ENCODE assay signal across 9 cellular contexts in the genomic region with DNA sequence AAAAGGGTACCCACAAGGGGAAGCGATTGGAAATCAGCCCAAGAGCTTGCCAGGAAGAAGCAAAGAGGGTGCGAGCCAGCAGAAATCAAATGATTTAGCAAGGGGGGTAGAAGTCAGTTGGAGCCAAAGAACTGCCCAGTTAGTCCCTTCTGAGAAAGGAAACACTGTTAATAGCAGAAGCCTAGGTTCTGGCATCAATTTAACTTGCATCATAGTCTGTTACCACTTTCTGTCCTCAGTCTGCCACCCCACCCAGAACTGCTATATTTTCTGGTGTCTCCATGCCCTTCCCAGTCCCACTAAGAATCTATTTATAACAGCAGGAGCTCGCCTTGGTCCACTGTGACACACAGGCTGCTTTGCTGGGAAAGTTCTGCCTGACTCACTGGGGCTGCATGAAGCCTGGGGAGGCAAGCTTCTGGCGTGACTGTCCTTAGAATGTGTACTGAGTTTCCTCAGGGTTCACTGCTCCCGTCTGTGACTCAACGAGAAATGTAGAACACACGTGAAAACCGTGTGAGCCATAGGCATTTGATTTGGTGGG.
DNase-seq lines count a peak whose midpoint lies in the region; ATAC-seq and TF ChIP-seq lines count a peak whose summit lies in the region.
"Had no signal": no experiment of that assay in that cellular context is flagged by ENCODE, and none has a peak within 500 bp of the region (broad histone marks: within the 10 kb centered on the region; RNA-seq: fewer than 3 reads in every experiment).

No MANE protein-coding gene starts in this region.

- DNase-seq in GM03348 (ENCODE audit: low spot score) (peak; percentile 86), astrocyte of the hippocampus (ENCODE audit: low read depth, low spot score) (peak; percentile 92), hepatic stellate cell (ENCODE audit: low spot score) (peak; percentile 80), smooth muscle cell (lab: John Stamatoyannopoulos, UW; ENCODE audit: unreplicated experiment) (peak; percentile 41), BE2C (no peak)
- no peak for DNase-seq in activated effector memory CD4-positive, alpha-beta T cell treated with Interleukin-2 at 50 U/mL for 16 hours
- no peak for DNase-seq in activated CD4-positive, alpha-beta T cell treated with anti-CD3 and anti-CD28 coated beads for 36 hours
- DNase-seq in activated naive CD8-positive, alpha-beta T cell treated with anti-CD3 and anti-CD28 coated beads, Interleukin-2, amount 50 U/mL, for 24 hours = no peak

- H3K9ac ChIP-seq in smooth muscle cell (ENCODE audit: low read depth) = peak overlapping the region; percentile 51

- 22% methylated on average over 8 of the region's 8 CpGs for WGBS in smooth muscle cell (ENCODE audit: low lambda C conversion rate)

- H3K27me3 ChIP-seq in smooth muscle cell (ENCODE audit: low read depth) = peaks cover 6% of the 10 kb centered on the region
- H3K27me3 ChIP-seq in BE2C = no peaks in the 10 kb centered on the region

- peaks cover 8% of the 10 kb centered on the region for H3K27me3 Mint-ChIP-seq in activated CD4-positive, alpha-beta T cell treated with anti-CD3 and anti-CD28 coated beads for 36 hours
- peaks cover 14% of the 10 kb centered on the region for H3K27me3 Mint-ChIP-seq in activated naive CD8-positive, alpha-beta T cell treated with anti-CD3 and anti-CD28 coated beads, Interleukin-2, amount 50 U/mL, for 24 hours

- H3K4me1 ChIP-seq in smooth muscle cell (ENCODE audit: low read depth) (peaks cover 4% of the 10 kb centered on the region), BE2C (no peaks in the 10 kb centered on the region)

- peak overlapping the region; percentile 89 for H3K27ac ChIP-seq in smooth muscle cell (ENCODE audit: low read depth)

- H3K4me1 Mint-ChIP-seq in activated CD4-positive, alpha-beta T cell treated with anti-CD3 and anti-CD28 coated beads for 36 hours = no peaks in the 10 kb centered on the region
- no peaks in the 10 kb centered on the region for H3K4me1 Mint-ChIP-seq in activated naive CD8-positive, alpha-beta T cell treated with anti-CD3 and anti-CD28 coated beads, Interleukin-2, amount 50 U/mL, for 24 hours

- peak overlapping the region; percentile 39 for H3K4me2 ChIP-seq in smooth muscle cell

- H3K27ac Mint-ChIP-seq in activated CD4-positive, alpha-beta T cell treated with anti-CD3 and anti-CD28 coated beads for 36 hours = no peak overlapping the region
- H3K27ac Mint-ChIP-seq in activated naive CD8-positive, alpha-beta T cell treated with anti-CD3 and anti-CD28 coated beads, Interleukin-2, amount 50 U/mL, for 24 hours = no peak overlapping the region
- H3K27ac Mint-ChIP-seq: T-helper 1 cell treated with Interleukin-12 subunit alpha and Interleukin-12 subunit beta and Interleukin-4 antibody, amounts not matched to agents 30 μg/mL and 1 μg/mL, for 36 hours had no signal

- peak overlapping the region; percentile 37 for H2AFZ ChIP-seq in smooth muscle cell (ENCODE audit: low read depth)

- H3F3A ChIP-seq in smooth muscle cell (ENCODE audit: low read depth) = no peaks in the 10 kb centered on the region

- H3K9me3 Mint-ChIP-seq in activated CD4-positive, alpha-beta T cell treated with anti-CD3 and anti-CD28 coated beads for 36 hours (ENCODE audit: low read depth) = no peaks in the 10 kb centered on the region
- no peaks in the 10 kb centered on the region for H3K9me3 Mint-ChIP-seq in activated naive CD8-positive, alpha-beta T cell treated with anti-CD3 and anti-CD28 coated beads, Interleukin-2, amount 50 U/mL, for 24 hours
- H3K9me3 Mint-ChIP-seq: T-helper 1 cell treated with Interleukin-12 subunit alpha and Interleukin-12 subunit beta and Interleukin-4 antibody, amounts not matched to agents 30 μg/mL and 1 μg/mL, for 36 hours had no signal

- H3K4me3 ChIP-seq in smooth muscle cell (no peak overlapping the region), BE2C (ENCODE audit: low read depth, low read length) (no peak overlapping the region)

- H3K36me3 Mint-ChIP-seq in activated CD4-positive, alpha-beta T cell treated with anti-CD3 and anti-CD28 coated beads for 36 hours (ENCODE audit: low read depth) = no peaks in the 10 kb centered on the region
- no peaks in the 10 kb centered on the region for H3K36me3 Mint-ChIP-seq in activated naive CD8-positive, alpha-beta T cell treated with anti-CD3 and anti-CD28 coated beads, Interleukin-2, amount 50 U/mL, for 24 hours (ENCODE audit: low read depth)

- intact Hi-C loops in activated CD4-positive, alpha-beta T cell treated with anti-CD3 and anti-CD28 coated beads for 36 hours (cut with DNase I, micrococcal nuclease) = no loop called here

- CTCF ChIA-PET in activated CD4-positive, alpha-beta T cell treated with anti-CD3 and anti-CD28 coated beads for 36 hours (lab: Charles Lee) = no interaction called here

- ATAC-seq in activated CD4-positive, alpha-beta T cell treated with anti-CD3 and anti-CD28 coated beads for 36 hours = no peak
- ATAC-seq in activated naive CD8-positive, alpha-beta T cell treated with anti-CD3 and anti-CD28 coated beads, Interleukin-2, amount 50 U/mL, for 24 hours = no peak

- no peak for TF ChIP-seq CTCF in smooth muscle cell (IDR thresholded peaks at IDR 0.05; ENCODE audit: borderline replicate concordance, insufficient read depth, poor library complexity, severe bottlenecking)
- TF ChIP-seq CTCF in BE2C (IDR thresholded peaks at IDR 0.05; ENCODE audit: low read depth, low read length) = no peak

- H3K36me3 ChIP-seq in smooth muscle cell (ENCODE audit: low read depth) = no peaks in the 10 kb centered on the region
- no peaks in the 10 kb centered on the region for H3K36me3 ChIP-seq in BE2C

- no peaks in the 10 kb centered on the region for H4K20me1 ChIP-seq in smooth muscle cell (ENCODE audit: low read depth)

- H3K79me2 ChIP-seq in smooth muscle cell (ENCODE audit: low read depth) = no peaks in the 10 kb centered on the region

- H3K9me3 ChIP-seq in smooth muscle cell (replicated peaks; ENCODE audit: low read depth) (no peaks in the 10 kb centered on the region), BE2C (no peaks in the 10 kb centered on the region)

- POLR2A ChIA-PET in activated CD4-positive, alpha-beta T cell treated with anti-CD3 and anti-CD28 coated beads for 36 hours (lab: Charles Lee) = no interaction called here

- no peak overlapping the region for H3K4me3 Mint-ChIP-seq in activated CD4-positive, alpha-beta T cell treated with anti-CD3 and anti-CD28 coated beads for 36 hours
- no peak overlapping the region for H3K4me3 Mint-ChIP-seq in activated naive CD8-positive, alpha-beta T cell treated with anti-CD3 and anti-CD28 coated beads, Interleukin-2, amount 50 U/mL, for 24 hours
- H3K4me3 Mint-ChIP-seq: T-helper 1 cell treated with Interleukin-12 subunit alpha and Interleukin-12 subunit beta and Interleukin-4 antibody, amounts not matched to agents 30 μg/mL and 1 μg/mL, for 36 hours had no signal

Comparison
In these comparisons a context has a peak if more than half of its experiments do, and no peak if none do; other contexts are left out.
1. DNase-seq: peak in GM03348 (single experiment), astrocyte of the hippocampus (single experiment), hepatic stellate cell (single experiment) and smooth muscle cell (single experiment); none in BE2C (single experiment), activated effector memory CD4-positive, alpha-beta T cell treated with Interleukin-2 at 50 U/mL for 16 hours (single experiment), activated CD4-positive, alpha-beta T cell treated with anti-CD3 and anti-CD28 coated beads for 36 hours (single experiment) and activated naive CD8-positive, alpha-beta T cell treated with anti-CD3 and anti-CD28 coated beads, Interleukin-2, amount 50 U/mL, for 24 hours (single experiment).